7 cellular contexts compared by ENCODE assay signal in the genomic region with DNA sequence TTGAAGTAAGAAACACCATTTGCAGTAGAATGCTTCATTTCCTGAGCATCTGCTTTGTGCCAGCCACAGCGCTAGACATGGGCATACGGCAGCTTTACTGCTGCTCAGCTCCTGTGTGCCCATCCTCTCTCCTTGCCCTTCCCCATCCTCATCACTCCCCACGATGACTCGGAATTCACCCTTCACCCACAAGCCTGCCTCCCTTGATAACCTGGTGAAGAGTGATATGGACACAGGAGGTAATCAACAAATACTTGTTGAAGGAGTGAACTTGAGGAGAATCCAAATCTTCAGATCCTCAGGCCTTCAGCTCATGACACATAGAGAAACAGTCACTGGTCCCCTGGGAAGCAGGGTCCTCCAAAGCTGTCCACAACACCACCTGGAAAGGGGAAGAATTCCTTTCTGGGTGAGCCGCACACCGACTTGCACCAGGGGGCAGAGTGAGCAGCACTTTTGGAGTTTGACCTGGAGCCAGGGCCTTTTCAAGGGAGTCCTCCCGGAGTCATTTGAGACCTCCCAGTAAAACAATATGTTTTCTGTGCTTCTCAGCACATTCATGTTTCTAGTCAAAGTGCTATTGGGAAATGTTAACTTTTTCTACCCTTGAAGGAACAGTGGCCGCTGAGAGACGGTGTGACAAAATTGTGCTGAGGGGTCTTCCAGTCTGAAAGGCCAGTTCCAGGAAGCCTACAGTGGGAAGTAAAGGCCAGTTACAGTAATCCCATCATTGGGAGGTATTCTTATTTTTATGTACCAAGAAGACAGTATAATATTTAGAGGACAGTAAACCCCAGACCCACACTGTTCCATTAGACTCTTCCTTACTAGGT.
A peak's percentile ranks its signal among the peaks of the same experiment; 100 is the strongest.
DNase-seq lines count a peak whose midpoint lies in the region; ATAC-seq and TF ChIP-seq lines count a peak whose summit lies in the region.

No MANE protein-coding gene starts in this region.

- DNase-seq in Daoy (ENCODE audit: low read depth) (peak; percentile 86), HT-29 (ENCODE audit: low spot score) (peak; percentile 65), Peyer's patch (peak in 1 of 3 donors; percentile 70), cerebellar cortex (ENCODE audit: low spot score) (peak; percentile 69), left lobe of liver (ENCODE audit: low spot score) (peak; percentile 68), type B pancreatic cell (ENCODE audit: extremely low spot score, unreplicated experiment) (no peak)
- DNase-seq in effector CD4-positive, alpha-beta T cell, result no peak

- TF ChIP-seq POLR2A in Peyer's patch (IDR thresholded peaks at IDR 0.05), result no peak

- H3K4me3 Mint-ChIP-seq in type B pancreatic cell, result peak overlapping the region; percentile 9

- peaks cover 0 to 13% (median 2%) of the 10 kb centered on the region in 4 donors for H3K4me1 ChIP-seq in Peyer's patch

- no peak overlapping the region for H3K27ac Mint-ChIP-seq in type B pancreatic cell

- no peaks in the 10 kb centered on the region for H3K9me3 Mint-ChIP-seq in type B pancreatic cell

- ATAC-seq in left lobe of liver, result peak; percentile 80

- no peaks in the 10 kb centered on the region for H3K27me3 Mint-ChIP-seq in type B pancreatic cell

- no peaks in the 10 kb centered on the region for H3K36me3 ChIP-seq in Peyer's patch

- no peaks in the 10 kb centered on the region for H3K27me3 ChIP-seq in Peyer's patch

- TF ChIP-seq CTCF in Peyer's patch (IDR thresholded peaks at IDR 0.05) (peak in 5 of 6 experiments; percentile 24 to 62 (median 58)), type B pancreatic cell (conservative IDR thresholded peaks at IDR 0.05) (peak; percentile 69)

- H3K36me3 Mint-ChIP-seq in type B pancreatic cell, result no peaks in the 10 kb centered on the region

- H3K9me3 ChIP-seq in Peyer's patch, result no peaks in the 10 kb centered on the region

- H3K4me3 ChIP-seq in Peyer's patch, result no peak overlapping the region

- peak overlapping the region in 1 of 4 donors; percentile 88 for H3K27ac ChIP-seq in Peyer's patch

- no peaks in the 10 kb centered on the region for H3K4me1 Mint-ChIP-seq in type B pancreatic cell (ENCODE audit: unreplicated experiment)

Comparison
In these comparisons a context has a peak if more than half of its experiments do, and no peak if none do; other contexts are left out.
1. DNase-seq: peak in Daoy (single experiment), HT-29 (single experiment), cerebellar cortex (single experiment) and left lobe of liver (single experiment); none in type B pancreatic cell (single experiment) and effector CD4-positive, alpha-beta T cell (single experiment).